9 cellular contexts compared by ENCODE assay signal in genomic region chr16:28749997-28750465, GRCh38. TPM values are rescaled to one million over a fixed set of nuclear protein-coding genes. Genes with fewer than 3 reads are reported as not detected.
DNase-seq lines count a peak whose midpoint lies in the region; ATAC-seq, FAIRE-seq and TF ChIP-seq lines count a peak whose summit lies in the region.
"Not testable (repeated sequence)": the region's sequence is repeated elsewhere in the genome, so short reads cannot be mapped to it uniquely, and the experiment has no call there.
"Had no signal": no experiment of that assay in that cellular context is flagged by ENCODE, and none has a peak within 500 bp of the region (broad histone marks: within the 10 kb centered on the region; RNA-seq: fewer than 3 reads in every experiment).

No MANE protein-coding gene starts in this region.

- not testable (repeated sequence) for H3K27me3 Mint-ChIP-seq in activated T-cell treated with anti-CD3 and anti-CD28 coated beads, Interleukin-2, amount 50 U/mL, for 72 hours (ENCODE audit: low read depth); nephron progenitor cell (ENCODE audit: low read depth, poor library complexity); stimulated activated memory B cell treated with anti-CD40 and anti-IgM and Interleukin-4, amounts not matched to agents 10 μg/mL and 1 μg/mL and 100 μg/mL, for 72 hours

- not testable (repeated sequence) for TF ChIP-seq POLR2A in GM12891 (IDR thresholded peaks at IDR 0.05; ENCODE audit: low read depth, low read length)

- not testable (repeated sequence) for H3K4me1 Mint-ChIP-seq in activated T-cell treated with anti-CD3 and anti-CD28 coated beads, Interleukin-2, amount 50 U/mL, for 72 hours (ENCODE audit: low read depth); nephron progenitor cell; stimulated activated memory B cell treated with anti-CD40 and anti-IgM and Interleukin-4, amounts not matched to agents 10 μg/mL and 1 μg/mL and 100 μg/mL, for 72 hours

- FAIRE-seq in GM12891 (lab: Jason Lieb, UNC), result peak; percentile 97

- H3K36me3 Mint-ChIP-seq in activated T-cell treated with anti-CD3 and anti-CD28 coated beads, Interleukin-2, amount 50 U/mL, for 72 hours (ENCODE audit: insufficient read depth in 2 of 2); nephron progenitor cell (ENCODE audit: low read depth); stimulated activated memory B cell treated with anti-CD40 and anti-IgM and Interleukin-4, amounts not matched to agents 10 μg/mL and 1 μg/mL and 100 μg/mL, for 72 hours: not testable (repeated sequence)

- not testable (repeated sequence) for H3K9me3 Mint-ChIP-seq in activated T-cell treated with anti-CD3 and anti-CD28 coated beads, Interleukin-2, amount 50 U/mL, for 72 hours; nephron progenitor cell; stimulated activated memory B cell treated with anti-CD40 and anti-IgM and Interleukin-4, amounts not matched to agents 10 μg/mL and 1 μg/mL and 100 μg/mL, for 72 hours

- TF ChIP-seq CTCF in nephron progenitor cell (IDR thresholded peaks at IDR 0.05), result peak; percentile 13

- peak; percentile 92 for ATAC-seq in GM21447 (IDR thresholded peaks at IDR 0.05; ENCODE audit: unreplicated experiment)
- peak; percentile 91 for ATAC-seq in HG03095 (IDR thresholded peaks at IDR 0.05; ENCODE audit: unreplicated experiment)
- peak; percentile 97 to 98 for ATAC-seq in activated T-cell treated with anti-CD3 and anti-CD28 coated beads, Interleukin-2, amount 50 U/mL, for 72 hours (replicated peaks in 1 of 2)
- peak; percentile 99 for ATAC-seq in esophagus mucosa
- ATAC-seq in stimulated activated memory B cell treated with anti-CD40 and anti-IgM and Interleukin-4, amounts not matched to agents 10 μg/mL and 1 μg/mL and 100 μg/mL, for 72 hours, result peak; percentile 99

- peak overlapping the region; percentile 49 to 56 for H3K4me3 Mint-ChIP-seq in activated T-cell treated with anti-CD3 and anti-CD28 coated beads, Interleukin-2, amount 50 U/mL, for 72 hours
- H3K4me3 Mint-ChIP-seq in nephron progenitor cell, result not testable (repeated sequence)
- peak overlapping the region; percentile 72 for H3K4me3 Mint-ChIP-seq in stimulated activated memory B cell treated with anti-CD40 and anti-IgM and Interleukin-4, amounts not matched to agents 10 μg/mL and 1 μg/mL and 100 μg/mL, for 72 hours

- not testable (repeated sequence) for H3K27ac Mint-ChIP-seq in activated T-cell treated with anti-CD3 and anti-CD28 coated beads, Interleukin-2, amount 50 U/mL, for 72 hours; nephron progenitor cell
- H3K27ac Mint-ChIP-seq in stimulated activated memory B cell treated with anti-CD40 and anti-IgM and Interleukin-4, amounts not matched to agents 10 μg/mL and 1 μg/mL and 100 μg/mL, for 72 hours, result peak overlapping the region; percentile 78

- not testable (repeated sequence) for DNase-seq in GM12891 (ENCODE audit: insufficient read length, low spot score)
- DNase-seq in T follicular helper cell (ENCODE audit: low read depth) (peak; percentile 25), nephron progenitor cell (peak; percentile 31)
- DNase-seq in activated T-cell treated with anti-CD3 and anti-CD28 coated beads, Interleukin-2, amount 50 U/mL, for 72 hours, result peak; percentile 41 to 42

RNA-seq across cellular contexts. Expression of gene NPIPB9, which starts 1.6 kb away (rescaled TPM):
- polyA plus RNA-seq in GM12891 (2012; ENCODE audit: low read depth, missing spikeins), result 0.58 TPM
- 1 to 10 TPM; 3.4 to 4.1 TPM for total RNA-seq in activated T-cell treated with anti-CD3 and anti-CD28 coated beads, Interleukin-2, amount 50 U/mL, for 72 hours
- total RNA-seq in esophagus mucosa, result 0.84 TPM
- total RNA-seq: RPMI7951 had no signal

RNA-seq across cellular contexts. Expression of gene EIF3C, which starts 38.8 kb away (rescaled TPM):
- polyA plus RNA-seq in GM12891 (2012; ENCODE audit: low read depth, missing spikeins), result 404 TPM
- 100 to 1,000 TPM; 470 to 660 TPM for total RNA-seq in activated T-cell treated with anti-CD3 and anti-CD28 coated beads, Interleukin-2, amount 50 U/mL, for 72 hours
- 318 TPM for total RNA-seq in esophagus mucosa
